ENCODE assay signal across 1 cellular context in genomic region chr15:43903864-43904290, GRCh38.
A peak's percentile ranks its signal among the peaks of the same experiment; 100 is the strongest.
TF ChIP-seq lines count a peak whose summit lies in the region.

No MANE protein-coding gene starts in this region.

TF ChIP-seq in HepG2, 621 proteins besides CTCF, POLR2A, EP300 and RAD21 (continued from another document):
- no peak for TF ChIP-seq MLXIP (CRISPR knock-in tag; IDR thresholded peaks at IDR 0.05; ENCODE audit: borderline replicate concordance)
- no peak for TF ChIP-seq SOX5 (CRISPR knock-in tag; IDR thresholded peaks at IDR 0.05; ENCODE audit: borderline replicate concordance)
- TF ChIP-seq LBX2 (CRISPR knock-in tag; IDR thresholded peaks at IDR 0.05; ENCODE audit: borderline replicate concordance) = no peak
- TF ChIP-seq KDM5B (CRISPR knock-in tag; IDR thresholded peaks at IDR 0.05; ENCODE audit: borderline replicate concordance) = 0 out of 2 replicates have a peak, but pooled peaks have one; percentile 37
- no peak for TF ChIP-seq TCF7 (IDR thresholded peaks at IDR 0.05; ENCODE audit: low read depth)
- no peak for TF ChIP-seq SIX1 (CRISPR knock-in tag; IDR thresholded peaks at IDR 0.05; ENCODE audit: borderline replicate concordance)
- TF ChIP-seq PLSCR1 (CRISPR knock-in tag; IDR thresholded peaks at IDR 0.05; ENCODE audit: borderline replicate concordance) = no peak
- peak; percentile 88 for TF ChIP-seq STAG1 (CRISPR knock-in tag; IDR thresholded peaks at IDR 0.05)
- no peak for TF ChIP-seq ELF4 (CRISPR knock-in tag; IDR thresholded peaks at IDR 0.05; ENCODE audit: borderline replicate concordance)
- TF ChIP-seq ELF1 (CRISPR knock-in tag; IDR thresholded peaks at IDR 0.05) = 0 out of 2 replicates have a peak, but pooled peaks have one; percentile 20
- TF ChIP-seq BCL6 (CRISPR knock-in tag; IDR thresholded peaks at IDR 0.05) = no peak
- TF ChIP-seq TFE3 (CRISPR knock-in tag; IDR thresholded peaks at IDR 0.05) = no peak
- TF ChIP-seq SMC3 (IDR thresholded peaks at IDR 0.05; ENCODE audit: low read length) = peak; percentile 90
- peak; percentile 78 for TF ChIP-seq ZNF281 (CRISPR knock-in tag; IDR thresholded peaks at IDR 0.05; ENCODE audit: borderline replicate concordance)
- no peak for TF ChIP-seq ATRX (CRISPR knock-in tag; IDR thresholded peaks at IDR 0.05; ENCODE audit: borderline replicate concordance)
- TF ChIP-seq SP140L (CRISPR knock-in tag; IDR thresholded peaks at IDR 0.05; ENCODE audit: borderline replicate concordance) = no peak
- TF ChIP-seq FOSL2 (CRISPR knock-in tag; IDR thresholded peaks at IDR 0.05) = 0 out of 2 replicates have a peak, but pooled peaks have one; percentile 7
- TF ChIP-seq TEAD3 (CRISPR knock-in tag; optimal IDR thresholded peaks at IDR 0.05; ENCODE audit: borderline replicate concordance) = peak; percentile 42
- TF ChIP-seq ZNF607 (CRISPR knock-in tag; IDR thresholded peaks at IDR 0.05; ENCODE audit: borderline replicate concordance) = no peak
- no peak for TF ChIP-seq CHCHD3 (CRISPR knock-in tag; IDR thresholded peaks at IDR 0.05)
- TF ChIP-seq MBD4 (IDR thresholded peaks at IDR 0.05; ENCODE audit: borderline replicate concordance, low read length) = no peak
- TF ChIP-seq ZSCAN22 (CRISPR knock-in tag; IDR thresholded peaks at IDR 0.05) = no peak
- TF ChIP-seq ZNF501 (CRISPR knock-in tag; IDR thresholded peaks at IDR 0.05) = 0 out of 2 replicates have a peak, but pooled peaks have one; percentile 22
- TF ChIP-seq PRPF4 (IDR thresholded peaks at IDR 0.05; ENCODE audit: low read depth, low read length, poor library complexity, severe bottlenecking) = no peak
- no peak for TF ChIP-seq POLR2AphosphoS5 (IDR thresholded peaks at IDR 0.05; ENCODE audit: low read depth, low read length)
